9 cellular contexts compared by ENCODE assay signal in genomic region chr14:90409209-90409730, GRCh38. TPM values are rescaled to one million over a fixed set of nuclear protein-coding genes. Genes with fewer than 3 reads are reported as not detected.
DNase-seq lines count a peak whose midpoint lies in the region; TF ChIP-seq lines count a peak whose summit lies in the region.
"Had no signal": no experiment of that assay in that cellular context is flagged by ENCODE, and none has a peak within 500 bp of the region (broad histone marks: within the 10 kb centered on the region; RNA-seq: fewer than 3 reads in every experiment).

No MANE protein-coding gene starts in this region.

- H3K27ac ChIP-seq in brain microvascular endothelial cell (peak overlapping the region; percentile 52), layer of hippocampus (ENCODE audit: low read depth, low read length) (peak overlapping the region; percentile 79), temporal lobe (ENCODE audit: low read depth, low read length) (peak overlapping the region; percentile 38)
- H3K27ac ChIP-seq: C4-2B had no signal

- in situ Hi-C loops in brain microvascular endothelial cell (cut with HindIII; ENCODE audit: low pct_ligation_motif_present, low sequenced_read_pairs) = no loop called here

- no peak overlapping the region for H3K4me3 ChIP-seq in brain microvascular endothelial cell (ENCODE audit: low read depth, low read length)

- peaks cover 24% of the 10 kb centered on the region for H3K36me3 ChIP-seq in brain microvascular endothelial cell (replicated peaks)

- H3K27me3 ChIP-seq in brain microvascular endothelial cell (replicated peaks) (no peaks in the 10 kb centered on the region), layer of hippocampus (ENCODE audit: control insufficient read depth, insufficient read depth, low read length) (no peaks in the 10 kb centered on the region)

- TF ChIP-seq CTCF in brain microvascular endothelial cell (IDR thresholded peaks at IDR 0.05; ENCODE audit: low read depth, low read length, missing control alignments) = no peak

- DNase-seq in DMS79 treated with DMSO at 0.1 percent for 48 hours (lab: John Stamatoyannopoulos, UW) (peak; percentile 39), DMS79 (lab: John Stamatoyannopoulos, UW) (no peak), brain microvascular endothelial cell (peak; percentile 98), middle frontal gyrus (ENCODE audit: extremely low spot score, low spot score) (no peak), GM19240 (ENCODE audit: insufficient read length, low spot score) (no peak)
- no peak for DNase-seq in activated effector memory CD4-positive, alpha-beta T cell treated with anti-CD3 and anti-CD28 coated beads, Interleukin-2, amount 50 U/mL, for 16 hours

RNA-seq across cellular contexts. Expression of gene CALM1, which starts 12.4 kb away (rescaled TPM):
- 848 TPM for total RNA-seq in temporal lobe

Comparison
In these comparisons a context has a peak if more than half of its experiments do, and no peak if none do; other contexts are left out.
1. DNase-seq: peak in DMS79 treated with DMSO at 0.1 percent for 48 hours (single experiment) and brain microvascular endothelial cell (single experiment); none in DMS79 (single experiment), middle frontal gyrus (single experiment), activated effector memory CD4-positive, alpha-beta T cell treated with anti-CD3 and anti-CD28 coated beads, Interleukin-2, amount 50 U/mL, for 16 hours (single experiment) and GM19240 (single experiment).
2. Peak in every context shown above with its lines, with median percentiles within 50 percentile points of each other: H3K27ac ChIP-seq.